ENCODE assay signal across 17 cellular contexts in the genomic region with DNA sequence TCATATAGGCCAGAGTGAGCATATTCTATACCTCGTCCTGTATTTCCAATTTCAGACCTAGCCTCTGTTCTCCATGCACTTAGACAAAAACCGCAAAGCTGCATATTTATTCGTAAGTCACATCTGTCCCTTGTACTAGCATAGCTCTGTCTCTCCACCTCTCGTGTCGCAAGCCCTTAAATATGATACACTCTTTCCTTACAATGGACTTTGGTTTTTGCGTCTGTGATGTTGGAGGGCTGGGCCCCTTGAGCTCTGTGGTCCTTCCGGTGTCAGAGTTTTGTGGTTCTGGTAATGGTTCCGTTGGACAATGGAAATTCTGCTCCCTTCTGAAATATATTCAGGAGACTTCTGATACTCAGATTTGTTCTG. TPM values are rescaled to one million over a fixed set of nuclear protein-coding genes. Genes with fewer than 3 reads are reported as not detected.
DNase-seq lines count a peak whose midpoint lies in the region; ATAC-seq and TF ChIP-seq lines count a peak whose summit lies in the region.
"Had no signal": no experiment of that assay in that cellular context is flagged by ENCODE, and none has a peak within 500 bp of the region (broad histone marks: within the 10 kb centered on the region; RNA-seq: fewer than 3 reads in every experiment).

No MANE protein-coding gene starts in this region.

- H3K4me1 ChIP-seq in Peyer's patch (peaks cover 0 to 5% (median 0%) of the 10 kb centered on the region in 4 donors), spleen (peaks cover 35 to 95% (median 52%) of the 10 kb centered on the region in 6 donors), GM23248 (ENCODE audit: insufficient read depth) (no peaks in the 10 kb centered on the region), GM23338 (ENCODE audit: insufficient read depth) (no peaks in the 10 kb centered on the region)

- no peaks in the 10 kb centered on the region for H4K20me1 ChIP-seq in GM23248 (ENCODE audit: insufficient read depth)
- H4K20me1 ChIP-seq in GM23338 (replicated peaks; ENCODE audit: insufficient read depth), result no peaks in the 10 kb centered on the region

- no peak overlapping the region for H3K9ac ChIP-seq in GM23248

- no peak overlapping the region for H3K4me2 ChIP-seq in GM23248 (ENCODE audit: unreplicated experiment)
- H3K4me2 ChIP-seq in GM23338, result no peak overlapping the region

- POLR2A ChIA-PET in activated CD4-positive, alpha-beta T cell treated with anti-CD3 and anti-CD28 coated beads, Interleukin-2, amount 10 ng/mL, durations not matched to agents 7 days and 5 days (lab: Charles Lee), result interaction anchor here (0.5 to 1.0 kb wide), 3 partner anchors 8 to 373 kb away, joined by 3 to 7 read pairs (median 3); no protein-coding TSS in a partner anchor
- POLR2A ChIA-PET in activated naive CD8-positive, alpha-beta T cell treated with anti-CD3 and anti-CD28 coated beads, Interleukin-2, amount 10 ng/mL, durations not matched to agents 7 days and 5 days (lab: Charles Lee), result interaction anchor here (0.5 to 10.4 kb wide), 10 partner anchors 9 to 416 kb away, joined by 3 to 188 read pairs (median 8); partner anchors contain the start of genes HIF1A and PRKCH

- H2AFZ ChIP-seq in GM23248 (no peak overlapping the region), GM23338 (no peak overlapping the region)

- H3K4me1 Mint-ChIP-seq in activated CD4-positive, alpha-beta T cell treated with anti-CD3 and anti-CD28 coated beads, Interleukin-2, amount 10 ng/mL, durations not matched to agents 7 days and 5 days, result peaks cover 81% of the 10 kb centered on the region
- peaks cover 69% of the 10 kb centered on the region for H3K4me1 Mint-ChIP-seq in activated naive CD8-positive, alpha-beta T cell treated with anti-CD3 and anti-CD28 coated beads, Interleukin-2, amount 10 ng/mL, durations not matched to agents 7 days and 5 days
- peaks cover 8% of the 10 kb centered on the region for H3K4me1 Mint-ChIP-seq in GM23338
- H3K4me1 Mint-ChIP-seq: neural crest cell had no signal

- H3K27ac ChIP-seq in Peyer's patch (peak overlapping the region; percentile 30 to 69 (median 50)), spleen (peak overlapping the region; percentile 61 to 92 (median 82)), GM23248 (no peak overlapping the region), GM23338 (ENCODE audit: low read depth) (no peak overlapping the region)

- no peak for TF ChIP-seq POLR2A in Peyer's patch (IDR thresholded peaks at IDR 0.05)
- TF ChIP-seq POLR2A in spleen (IDR thresholded peaks at IDR 0.05), result peak in 1 of 3 donors; percentile 11

- peaks cover 61% of the 10 kb centered on the region for H3K36me3 Mint-ChIP-seq in activated CD4-positive, alpha-beta T cell treated with anti-CD3 and anti-CD28 coated beads, Interleukin-2, amount 10 ng/mL, durations not matched to agents 7 days and 5 days (ENCODE audit: low read depth)
- peaks cover 41% of the 10 kb centered on the region for H3K36me3 Mint-ChIP-seq in activated naive CD8-positive, alpha-beta T cell treated with anti-CD3 and anti-CD28 coated beads, Interleukin-2, amount 10 ng/mL, durations not matched to agents 7 days and 5 days
- no peaks in the 10 kb centered on the region for H3K36me3 Mint-ChIP-seq in GM23338 (ENCODE audit: low read depth)
- H3K36me3 Mint-ChIP-seq: WTC11 had no signal

- H3K9me3 ChIP-seq in Peyer's patch (no peaks in the 10 kb centered on the region), spleen (no peaks in the 10 kb centered on the region), GM23248 (ENCODE audit: low read depth) (no peaks in the 10 kb centered on the region)

- H3K9me2 ChIP-seq in GM23248 (ENCODE audit: insufficient read depth) (no peaks in the 10 kb centered on the region), GM23338 (ENCODE audit: insufficient read depth) (0 out of 2 replicates have a peak, but pooled peaks cover 4% of the 10 kb centered on the region)

- TF ChIP-seq CTCF in Peyer's patch (IDR thresholded peaks at IDR 0.05) (no peak), spleen (IDR thresholded peaks at IDR 0.05 in 8 of 11, conservative IDR thresholded peaks at IDR 0.05 in 3 of 11) (no peak), GM23338 (conservative IDR thresholded peaks at IDR 0.05; ENCODE audit: low read depth in 2 of 2) (no peak)

- H3K27me3 Mint-ChIP-seq in activated CD4-positive, alpha-beta T cell treated with anti-CD3 and anti-CD28 coated beads, Interleukin-2, amount 10 ng/mL, durations not matched to agents 7 days and 5 days, result no peaks in the 10 kb centered on the region
- no peaks in the 10 kb centered on the region for H3K27me3 Mint-ChIP-seq in activated naive CD8-positive, alpha-beta T cell treated with anti-CD3 and anti-CD28 coated beads, Interleukin-2, amount 10 ng/mL, durations not matched to agents 7 days and 5 days
- no peaks in the 10 kb centered on the region for H3K27me3 Mint-ChIP-seq in GM23338 (ENCODE audit: insufficient read depth, low read depth, poor library complexity)

- H3K79me2 ChIP-seq in GM23248 (ENCODE audit: insufficient read depth), result no peaks in the 10 kb centered on the region
- H3K79me2 ChIP-seq in GM23338 (replicated peaks; ENCODE audit: insufficient read depth), result no peaks in the 10 kb centered on the region

- H3K4me3 Mint-ChIP-seq in activated CD4-positive, alpha-beta T cell treated with anti-CD3 and anti-CD28 coated beads, Interleukin-2, amount 10 ng/mL, durations not matched to agents 7 days and 5 days, result peak overlapping the region; percentile 71
- H3K4me3 Mint-ChIP-seq in activated naive CD8-positive, alpha-beta T cell treated with anti-CD3 and anti-CD28 coated beads, Interleukin-2, amount 10 ng/mL, durations not matched to agents 7 days and 5 days, result peak overlapping the region; percentile 78
- no peak overlapping the region for H3K4me3 Mint-ChIP-seq in GM23338
- H3K4me3 Mint-ChIP-seq: neural crest cell, WTC11 had no signal

- 74 to 82% (median 78%) methylated on average over 8 of the region's 8 CpGs for WGBS in spleen, 5 donors
- 74 to 78% methylated on average over 8 of the region's 8 CpGs for WGBS in GM23248 (ENCODE audit: low coverage in 1 of 2, low lambda C conversion rate in 2 of 2, missing lambda C conversion rate in 2 of 2), 2 experiments

- H3K27ac Mint-ChIP-seq in activated CD4-positive, alpha-beta T cell treated with anti-CD3 and anti-CD28 coated beads, Interleukin-2, amount 10 ng/mL, durations not matched to agents 7 days and 5 days, result peak overlapping the region; percentile 97
- peak overlapping the region; percentile 93 for H3K27ac Mint-ChIP-seq in activated naive CD8-positive, alpha-beta T cell treated with anti-CD3 and anti-CD28 coated beads, Interleukin-2, amount 10 ng/mL, durations not matched to agents 7 days and 5 days
- no peak overlapping the region for H3K27ac Mint-ChIP-seq in GM23338
- H3K27ac Mint-ChIP-seq: WTC11 had no signal

- intact Hi-C loops in spleen (cut with DNase I; ENCODE audit: low total_unique reads), result no loop called here

- H3F3A ChIP-seq in GM23248 (ENCODE audit: insufficient read depth), result no peaks in the 10 kb centered on the region
- H3F3A ChIP-seq in GM23338 (replicated peaks; ENCODE audit: low read depth), result no peaks in the 10 kb centered on the region

- H3K9me3 Mint-ChIP-seq in activated CD4-positive, alpha-beta T cell treated with anti-CD3 and anti-CD28 coated beads, Interleukin-2, amount 10 ng/mL, durations not matched to agents 7 days and 5 days, result no peaks in the 10 kb centered on the region
- H3K9me3 Mint-ChIP-seq in activated naive CD8-positive, alpha-beta T cell treated with anti-CD3 and anti-CD28 coated beads, Interleukin-2, amount 10 ng/mL, durations not matched to agents 7 days and 5 days, result no peaks in the 10 kb centered on the region
- no peaks in the 10 kb centered on the region for H3K9me3 Mint-ChIP-seq in GM23338
- H3K9me3 Mint-ChIP-seq: neural crest cell, WTC11 had no signal

- H3K36me3 ChIP-seq in Peyer's patch (no peaks in the 10 kb centered on the region), spleen (no peaks in the 10 kb centered on the region), GM23248 (ENCODE audit: low read depth) (no peaks in the 10 kb centered on the region), GM23338 (ENCODE audit: insufficient read depth) (no peaks in the 10 kb centered on the region)

- H3K4me3 ChIP-seq in Peyer's patch, result no peak overlapping the region
- H3K4me3 ChIP-seq in spleen, result peak overlapping the region in 1 of 8 donors; percentile 19
- no peak overlapping the region for H3K4me3 ChIP-seq in GM23248
- no peak overlapping the region for H3K4me3 ChIP-seq in GM23338

- no peak for DNase-seq in activated CD4-positive, alpha-beta T cell treated with anti-CD3 and anti-CD28 coated beads, Interleukin-2, amount 10 ng/mL, durations not matched to agents 7 days and 5 days
- no peak for DNase-seq in activated CD4-positive, alpha-beta T cell treated with anti-CD3 and anti-CD28 coated beads, Interleukin-2, amount 50 U/mL, for 4 hours
- DNase-seq in Peyer's patch (no peak), spleen (no peak), GM23248 (no peak), foreskin melanocyte (no peak), GM23338 (ENCODE audit: low spot score) (no peak)
- no peak for DNase-seq in activated naive CD8-positive, alpha-beta T cell treated with anti-CD3 and anti-CD28 coated beads, Interleukin-2, amount 10 ng/mL, durations not matched to agents 7 days and 5 days
- DNase-seq: anterior cingulate cortex, DMS79 treated with DMSO at 0.1 percent for 48 hours, hypothalamus, mesendoderm, RPMI8226 had no signal

- H3K27me3 ChIP-seq in Peyer's patch (no peaks in the 10 kb centered on the region), spleen (replicated peaks in 1 of 7) (no peaks in the 10 kb centered on the region), GM23248 (replicated peaks; ENCODE audit: insufficient read depth) (0 out of 2 replicates have a peak, but pooled peaks cover 7% of the 10 kb centered on the region), GM23338 (ENCODE audit: insufficient read depth) (no peaks in the 10 kb centered on the region)

- in situ Hi-C loops in GM23248 (cut with MboI), result no loop called here

- ATAC-seq in activated naive CD8-positive, alpha-beta T cell treated with anti-CD3 and anti-CD28 coated beads, Interleukin-2, amount 10 ng/mL, durations not matched to agents 7 days and 5 days (ENCODE audit: low read depth), result peak; percentile 6
- no peak for ATAC-seq in GM23338
- ATAC-seq: HCT116, WTC11 had no signal

- CTCF ChIA-PET in activated CD4-positive, alpha-beta T cell treated with anti-CD3 and anti-CD28 coated beads, Interleukin-2, amount 10 ng/mL, durations not matched to agents 7 days and 5 days (lab: Charles Lee), result interaction anchor here (1.0 to 2.1 kb wide), 5 partner anchors 11 to 505 kb away, joined by 3 to 6 read pairs (median 3); no protein-coding TSS in a partner anchor

RNA-seq across cellular contexts. Expression of gene PRKCH, which starts 11.3 kb away (rescaled TPM):
- total RNA-seq in activated CD4-positive, alpha-beta T cell treated with anti-CD3 and anti-CD28 coated beads, Interleukin-2, amount 10 ng/mL, durations not matched to agents 7 days and 5 days, result 100 to 1,000 TPM; 244 to 293 TPM
- total RNA-seq in Peyer's patch, result 10 to 100 TPM; 32.5 to 64.2 (median 53.0) TPM
- total RNA-seq in activated naive CD8-positive, alpha-beta T cell treated with anti-CD3 and anti-CD28 coated beads, Interleukin-2, amount 10 ng/mL, durations not matched to agents 7 days and 5 days, result 100 to 1,000 TPM; 318 TPM
- 100 to 1,000 TPM in 6 of 7 donors, 10 to 100 TPM in 1; 90.6 to 184 (median 110) TPM for total RNA-seq in spleen
- 10 to 100 TPM; 10.0 to 18.0 (median 12.3) TPM for polyA plus RNA-seq in spleen
- 2.7 and 3.5 TPM in 2 replicates for total RNA-seq in GM23248 (2014; rRNA removed; shearing (Covaris generic))
- polyA plus RNA-seq in GM23248 (2016; fragmentation: Nextera tagmentation; extraction: Ambion mirVana), result 2.4 and 2.9 TPM in 2 replicates
- total RNA-seq in GM23338 (2014; rRNA removed; shearing (Covaris generic)), result 10.0 and 10.1 TPM in 2 replicates
- polyA plus RNA-seq in GM23338 (2016; fragmentation: Nextera tagmentation; extraction: Ambion mirVana), result 5.3 and 5.4 TPM in 2 replicates

RNA-seq across cellular contexts. Expression of gene TMEM30B, which starts 51.5 kb away (rescaled TPM):
- under 1 TPM; 0.30 to 0.42 TPM for total RNA-seq in activated CD4-positive, alpha-beta T cell treated with anti-CD3 and anti-CD28 coated beads, Interleukin-2, amount 10 ng/mL, durations not matched to agents 7 days and 5 days
- total RNA-seq in Peyer's patch (100 to 1,000 TPM in 1 of 4 donors, 10 to 100 TPM in 2, 1 to 10 TPM in 1; 6.6 to 128 (median 81.9) TPM), spleen (1 to 10 TPM in 1 of 7 donors, under 1 TPM in 6; 0.46 to 1.0 (median 0.77) TPM)
- 1 to 10 TPM; 1.4 to 1.6 TPM for total RNA-seq in activated naive CD8-positive, alpha-beta T cell treated with anti-CD3 and anti-CD28 coated beads, Interleukin-2, amount 10 ng/mL, durations not matched to agents 7 days and 5 days
- polyA plus RNA-seq in spleen (under 1 TPM; 0.17 to 0.38 (median 0.36) TPM), GM23248 (2016; fragmentation: Nextera tagmentation; extraction: Ambion mirVana) (0.29 and 0.35 TPM in 2 replicates), GM23338 (2016; fragmentation: Nextera tagmentation; extraction: Ambion mirVana) (7.2 and 7.4 TPM in 2 replicates)
- total RNA-seq in GM23248 (2014; rRNA removed; shearing (Covaris generic)), result 1.3 and 1.7 TPM in 2 replicates
- 12.8 and 22.9 TPM in 2 replicates for total RNA-seq in GM23338 (2014; rRNA removed; shearing (Covaris generic))
- total RNA-seq: HT1080 had no signal

Comparison
In these comparisons a context has a peak if more than half of its experiments do, and no peak if none do; other contexts are left out.
1. H3K27ac ChIP-seq: peak in Peyer's patch (4 of 4) and spleen (8 of 8); none in GM23248 (single experiment) and GM23338 (single experiment).